ENCODE assay signal across 12 cellular contexts in genomic region chr1:175319912-175320230, GRCh38.
DNase-seq lines count a peak whose midpoint lies in the region; ATAC-seq and TF ChIP-seq lines count a peak whose summit lies in the region.
"Had no signal": no experiment of that assay in that cellular context is flagged by ENCODE, and none has a peak within 500 bp of the region (broad histone marks: within the 10 kb centered on the region; RNA-seq: fewer than 3 reads in every experiment).

No MANE protein-coding gene starts in this region.

- DNase-seq in activated CD8-positive, alpha-beta memory T cell treated with anti-CD3 and anti-CD28 coated beads, Interleukin-2, amount 10 ng/mL, durations not matched to agents 7 days and 5 days: no peak
- DNase-seq in activated CD8-positive, alpha-beta memory T cell treated with anti-CD3 and anti-CD28 coated beads, Interleukin-2, amount 50 U/mL, for 4 hours: no peak
- DNase-seq in OCI-LY7 (ENCODE audit: low spot score) (peak; percentile 19), posterior vena cava (ENCODE audit: low spot score) (no peak), NCI-H1048 (lab: John Stamatoyannopoulos, UW) (no peak), GM13976 (ENCODE audit: low spot score) (no peak)
- no peak for DNase-seq in stimulated activated effector memory CD8-positive, alpha-beta T cell treated with anti-CD3 and anti-CD28 coated beads, Interleukin-12 subunit alpha, Interleukin-12 subunit beta, amount 100 ng/mL, for 72 hours (ENCODE audit: low spot score in 2 of 2)
- DNase-seq: NCI-H2029 treated with DMSO at 0.1 percent for 48 hours had no signal

- no peak overlapping the region for H3K27ac ChIP-seq in OCI-LY7 (ENCODE audit: low read depth, low read length, poor library complexity, severe bottlenecking)
- H3K27ac ChIP-seq: coronary artery had no signal

- H3K4me2 ChIP-seq in OCI-LY7 (ENCODE audit: low read length): peak overlapping the region; percentile 50

- H3K4me3 ChIP-seq in OCI-LY7 (ENCODE audit: low read depth, low read length, poor library complexity, severe bottlenecking): no peak overlapping the region
- H3K4me3 ChIP-seq: coronary artery had no signal

- no peaks in the 10 kb centered on the region for H3K9me3 ChIP-seq in OCI-LY7 (ENCODE audit: low read length)

- peaks cover 6% of the 10 kb centered on the region for H3K4me1 Mint-ChIP-seq in activated CD8-positive, alpha-beta memory T cell treated with anti-CD3 and anti-CD28 coated beads, Interleukin-2, amount 10 ng/mL, durations not matched to agents 7 days and 5 days
- peaks cover 12% of the 10 kb centered on the region for H3K4me1 Mint-ChIP-seq in stimulated activated effector memory CD8-positive, alpha-beta T cell treated with anti-CD3 and anti-CD28 coated beads, Interleukin-12 subunit alpha, Interleukin-12 subunit beta, amount 100 ng/mL, for 72 hours

- H3K36me3 ChIP-seq in OCI-LY7 (ENCODE audit: insufficient read depth, low read length): no peaks in the 10 kb centered on the region

- CTCF ChIA-PET in activated CD8-positive, alpha-beta memory T cell treated with anti-CD3 and anti-CD28 coated beads, Interleukin-2, amount 10 ng/mL, durations not matched to agents 7 days and 5 days (lab: Charles Lee): interaction anchor here (1.0 to 8.9 kb wide), 13 partner anchors 9 to 178 kb away, joined by 3 to 269 read pairs (median 5); no protein-coding TSS in a partner anchor
- CTCF ChIA-PET in OCI-LY7 (lab: Charles Lee; ENCODE audit: unreplicated experiment): interaction anchor here (1.5 to 3.0 kb wide), 2 partner anchors 164 to 165 kb away, joined by 10 to 30 read pairs; no protein-coding TSS in a partner anchor

- H3K4me3 Mint-ChIP-seq in activated CD8-positive, alpha-beta memory T cell treated with anti-CD3 and anti-CD28 coated beads, Interleukin-2, amount 10 ng/mL, durations not matched to agents 7 days and 5 days: no peak overlapping the region
- H3K4me3 Mint-ChIP-seq in stimulated activated effector memory CD8-positive, alpha-beta T cell treated with anti-CD3 and anti-CD28 coated beads, Interleukin-12 subunit alpha, Interleukin-12 subunit beta, amount 100 ng/mL, for 72 hours: no peak overlapping the region

- ATAC-seq in activated CD8-positive, alpha-beta memory T cell treated with anti-CD3 and anti-CD28 coated beads, Interleukin-2, amount 10 ng/mL, durations not matched to agents 7 days and 5 days: peak; percentile 45
- ATAC-seq in HG02642 (IDR thresholded peaks at IDR 0.05; ENCODE audit: poor library complexity, unreplicated experiment): peak; percentile 19
- peak; percentile 42 for ATAC-seq in stimulated activated effector memory CD8-positive, alpha-beta T cell treated with anti-CD3 and anti-CD28 coated beads, Interleukin-12 subunit alpha, Interleukin-12 subunit beta, amount 100 ng/mL, for 72 hours

- peaks cover 37% of the 10 kb centered on the region for H3K4me1 ChIP-seq in OCI-LY7 (ENCODE audit: insufficient read depth, low read length, poor library complexity, severe bottlenecking)

- H3K36me3 Mint-ChIP-seq in activated CD8-positive, alpha-beta memory T cell treated with anti-CD3 and anti-CD28 coated beads, Interleukin-2, amount 10 ng/mL, durations not matched to agents 7 days and 5 days: no peaks in the 10 kb centered on the region
- H3K36me3 Mint-ChIP-seq in stimulated activated effector memory CD8-positive, alpha-beta T cell treated with anti-CD3 and anti-CD28 coated beads, Interleukin-12 subunit alpha, Interleukin-12 subunit beta, amount 100 ng/mL, for 72 hours: no peaks in the 10 kb centered on the region
- H3K36me3 Mint-ChIP-seq: activated naive CD4-positive, alpha-beta T cell treated with anti-CD3 and anti-CD28 coated beads, Interleukin-2, amount 50 U/mL, for 24 hours had no signal

- peaks cover 3% of the 10 kb centered on the region for H3K27me3 Mint-ChIP-seq in activated CD8-positive, alpha-beta memory T cell treated with anti-CD3 and anti-CD28 coated beads, Interleukin-2, amount 10 ng/mL, durations not matched to agents 7 days and 5 days
- H3K27me3 Mint-ChIP-seq: activated naive CD4-positive, alpha-beta T cell treated with anti-CD3 and anti-CD28 coated beads, Interleukin-2, amount 50 U/mL, for 24 hours had no signal

- in situ Hi-C loops in GM13976 (cut with MboI; ENCODE audit: low sequenced_read_pairs, unreplicated experiment): loop anchor here (5.0 to 10.0 kb wide), 2 partner anchors 163 to 295 kb away; partner anchors contain the start of gene MRPS14

- no peaks in the 10 kb centered on the region for H3K79me2 ChIP-seq in OCI-LY7 (ENCODE audit: insufficient read depth, low read depth, low read length)

- BruUV-seq in OCI-LY7 (replicated peaks; lab: Mats Ljungman, UMichigan): no TSS peak

- H2AFZ ChIP-seq in OCI-LY7 (ENCODE audit: low read length): peak overlapping the region; percentile 84; the same call in 1 of the 2 replicates

- intact Hi-C loops in OCI-LY7 (cut with micrococcal nuclease; ENCODE audit: unreplicated experiment) (loop anchor here (1.0 kb wide), 6 partner anchors 90 to 291 kb away; partner anchors contain the start of gene KIAA0040), posterior vena cava (cut with DNase I) (loop anchor here (5.0 to 10.0 kb wide), 3 partner anchors 163 to 285 kb away; no protein-coding TSS in a partner anchor)

- POLR2A ChIA-PET in OCI-LY7 (lab: Charles Lee): interaction anchor here (0.8 to 3.4 kb wide), 4 partner anchors 24 to 168 kb away, joined by 3 to 27 read pairs (median 3); no protein-coding TSS in a partner anchor

- H4K20me1 ChIP-seq in OCI-LY7 (ENCODE audit: insufficient read depth, low read length): no peaks in the 10 kb centered on the region

- H3K9me2 ChIP-seq in OCI-LY7 (ENCODE audit: insufficient read depth, low read length): no peaks in the 10 kb centered on the region

- TF ChIP-seq CTCF in OCI-LY7 (conservative IDR thresholded peaks at IDR 0.05; ENCODE audit: low read length) (peak; percentile 52), GM13976 (IDR thresholded peaks at IDR 0.05; ENCODE audit: borderline replicate concordance, control extremely low read depth, extremely low read depth, insufficient read depth, missing control alignments) (no peak)

- H3K9me3 Mint-ChIP-seq in activated CD8-positive, alpha-beta memory T cell treated with anti-CD3 and anti-CD28 coated beads, Interleukin-2, amount 10 ng/mL, durations not matched to agents 7 days and 5 days (ENCODE audit: low read depth): no peaks in the 10 kb centered on the region
- H3K9me3 Mint-ChIP-seq in stimulated activated effector memory CD8-positive, alpha-beta T cell treated with anti-CD3 and anti-CD28 coated beads, Interleukin-12 subunit alpha, Interleukin-12 subunit beta, amount 100 ng/mL, for 72 hours: no peaks in the 10 kb centered on the region
- H3K9me3 Mint-ChIP-seq: activated naive CD4-positive, alpha-beta T cell treated with anti-CD3 and anti-CD28 coated beads, Interleukin-2, amount 50 U/mL, for 24 hours; IgD-negative memory B cell had no signal

- no peak overlapping the region for H3K27ac Mint-ChIP-seq in activated CD8-positive, alpha-beta memory T cell treated with anti-CD3 and anti-CD28 coated beads, Interleukin-2, amount 10 ng/mL, durations not matched to agents 7 days and 5 days
- H3K27ac Mint-ChIP-seq in stimulated activated effector memory CD8-positive, alpha-beta T cell treated with anti-CD3 and anti-CD28 coated beads, Interleukin-12 subunit alpha, Interleukin-12 subunit beta, amount 100 ng/mL, for 72 hours: no peak overlapping the region
- H3K27ac Mint-ChIP-seq: activated naive CD4-positive, alpha-beta T cell treated with anti-CD3 and anti-CD28 coated beads, Interleukin-2, amount 50 U/mL, for 24 hours; IgD-negative memory B cell had no signal
